In genomic region chr5:72280655-72281069, GRCh38 we compare ENCODE assay signal across 9 cellular contexts. TPM values are rescaled to one million over a fixed set of nuclear protein-coding genes. Genes with fewer than 3 reads are reported as not detected.
DNase-seq lines count a peak whose midpoint lies in the region; ATAC-seq and TF ChIP-seq lines count a peak whose summit lies in the region.
"Had no signal": no experiment of that assay in that cellular context is flagged by ENCODE, and none has a peak within 500 bp of the region (broad histone marks: within the 10 kb centered on the region; RNA-seq: fewer than 3 reads in every experiment).

No MANE protein-coding gene starts in this region.

- no peak for TF ChIP-seq POLR2A in heart left ventricle (IDR thresholded peaks at IDR 0.05)

- H3K4me1 ChIP-seq in heart left ventricle (peaks cover 0 to 40% (median 12%) of the 10 kb centered on the region in 12 donors), thoracic aorta (ENCODE audit: control insufficient read depth in 1 of 2, low read depth in 2 of 2) (peaks cover 18 to 34% of the 10 kb centered on the region in 2 donors)

- TF ChIP-seq CTCF in heart left ventricle (IDR thresholded peaks at IDR 0.05) = peak; percentile 27 to 55 (median 42)
- TF ChIP-seq CTCF in thoracic aorta (IDR thresholded peaks at IDR 0.05) = peak; percentile 45

- no peaks in the 10 kb centered on the region for H3K27me3 ChIP-seq in heart left ventricle
- H3K27me3 ChIP-seq in thoracic aorta (replicated peaks; ENCODE audit: insufficient read depth) = no peaks in the 10 kb centered on the region

- ATAC-seq in SK-N-SH treated with all-trans-retinoic acid at 6 μM for 48 hours (peak; percentile 84), heart left ventricle (peak in 2 of 4 donors; percentile 34 to 60), thoracic aorta (ENCODE audit: insufficient number of reproducible peaks, low FRiP score, low read depth) (no peak), HG02870 (IDR thresholded peaks at IDR 0.05; ENCODE audit: unreplicated experiment) (no peak)
- no peak for ATAC-seq in stimulated activated naive CD8-positive, alpha-beta T cell treated with anti-CD3 and anti-CD28 coated beads, Interleukin-15, Interleukin-2, amounts not matched to agents 100 U/mL and 50 U/mL, for 24 hours

- WGBS in heart left ventricle, 4 donors = 43 to 63% (median 54%) methylated on average over 2 of the region's 2 CpGs

- intact Hi-C loops in heart left ventricle (cut with DNase I) = no loop called here

- H3K36me3 ChIP-seq in heart left ventricle (peaks cover 0 to 9% (median 0%) of the 10 kb centered on the region in 9 donors), thoracic aorta (no peaks in the 10 kb centered on the region)

- H3K9me3 ChIP-seq in heart left ventricle (peaks cover 0 to 11% (median 0%) of the 10 kb centered on the region in 12 donors), thoracic aorta (no peaks in the 10 kb centered on the region)

- H3K4me3 ChIP-seq in heart left ventricle (no peak overlapping the region), thoracic aorta (no peak overlapping the region)
- H3K4me3 ChIP-seq: skin epidermis had no signal

- H3K27ac ChIP-seq in heart left ventricle (peak overlapping the region in 10 of 12 donors; percentile 22 to 80 (median 68)), thoracic aorta (peak overlapping the region; percentile 63 to 65)

- DNase-seq in NCI-H748 (lab: John Stamatoyannopoulos, UW; ENCODE audit: unreplicated experiment) (peak; percentile 5), NCI-H748 treated with DMSO at 0.1 percent for 48 hours (lab: John Stamatoyannopoulos, UW) (no peak), heart left ventricle (no peak), thoracic aorta (ENCODE audit: low spot score) (no peak), NCI-H345 treated with DMSO at 0.1 percent for 48 hours (lab: John Stamatoyannopoulos, UW; ENCODE audit: unreplicated experiment) (no peak)
- DNase-seq in stimulated activated naive CD8-positive, alpha-beta T cell treated with anti-CD3 and anti-CD28 coated beads, Interleukin-15, Interleukin-2, amounts not matched to agents 100 U/mL and 50 U/mL, for 24 hours = no peak

TF ChIP-seq in SK-N-SH treated with all-trans-retinoic acid at 6 μM for 48 hours, 23 proteins besides CTCF, POLR2A, EP300 and RAD21:
- TF ChIP-seq ESRRG (CRISPR knock-in tag; IDR thresholded peaks at IDR 0.05) (no peak), ISL1 (CRISPR knock-in tag; IDR thresholded peaks at IDR 0.05) (0 out of 2 replicates have a peak, but pooled peaks have one; percentile 16), GLIS3 (CRISPR knock-in tag; IDR thresholded peaks at IDR 0.05) (no peak), OSR1 (CRISPR knock-in tag; IDR thresholded peaks at IDR 0.05) (no peak), CSDC2 (CRISPR knock-in tag; IDR thresholded peaks at IDR 0.05) (no peak), TCF4 (CRISPR knock-in tag; IDR thresholded peaks at IDR 0.05; ENCODE audit: borderline replicate concordance) (peak; percentile 73), RARB (CRISPR knock-in tag; IDR thresholded peaks at IDR 0.05) (no peak), ZFP3 (CRISPR knock-in tag; IDR thresholded peaks at IDR 0.05) (no peak), TSHZ2 (CRISPR knock-in tag; IDR thresholded peaks at IDR 0.05) (peak; percentile 51; the same call in 1 of the 2 replicates), TOX (CRISPR knock-in tag; IDR thresholded peaks at IDR 0.05; ENCODE audit: borderline replicate concordance) (no peak), CSRNP3 (CRISPR knock-in tag; IDR thresholded peaks at IDR 0.05) (no peak)

RNA-seq across cellular contexts. Expression of gene MRPS27, which starts 39.4 kb away (rescaled TPM):
- total RNA-seq in heart left ventricle = 10 to 100 TPM; 58.3 to 94.1 (median 74.4) TPM
- 10 to 100 TPM; 31.9 to 63.6 TPM for polyA plus RNA-seq in heart left ventricle
- total RNA-seq in thoracic aorta = 10 to 100 TPM; 42.9 to 58.8 TPM

RNA-seq across cellular contexts. Expression of gene PTCD2, which starts 39.5 kb away (rescaled TPM):
- total RNA-seq in heart left ventricle = 10 to 100 TPM in 8 of 9 donors, 1 to 10 TPM in 1; 7.3 to 21.5 (median 16.1) TPM
- 1 to 10 TPM; 5.3 to 6.7 TPM for polyA plus RNA-seq in heart left ventricle
- total RNA-seq in thoracic aorta = 1 to 10 TPM; 2.8 to 5.3 TPM
